Comparison of ENCODE assay signal across 13 cellular contexts in the genomic region with DNA sequence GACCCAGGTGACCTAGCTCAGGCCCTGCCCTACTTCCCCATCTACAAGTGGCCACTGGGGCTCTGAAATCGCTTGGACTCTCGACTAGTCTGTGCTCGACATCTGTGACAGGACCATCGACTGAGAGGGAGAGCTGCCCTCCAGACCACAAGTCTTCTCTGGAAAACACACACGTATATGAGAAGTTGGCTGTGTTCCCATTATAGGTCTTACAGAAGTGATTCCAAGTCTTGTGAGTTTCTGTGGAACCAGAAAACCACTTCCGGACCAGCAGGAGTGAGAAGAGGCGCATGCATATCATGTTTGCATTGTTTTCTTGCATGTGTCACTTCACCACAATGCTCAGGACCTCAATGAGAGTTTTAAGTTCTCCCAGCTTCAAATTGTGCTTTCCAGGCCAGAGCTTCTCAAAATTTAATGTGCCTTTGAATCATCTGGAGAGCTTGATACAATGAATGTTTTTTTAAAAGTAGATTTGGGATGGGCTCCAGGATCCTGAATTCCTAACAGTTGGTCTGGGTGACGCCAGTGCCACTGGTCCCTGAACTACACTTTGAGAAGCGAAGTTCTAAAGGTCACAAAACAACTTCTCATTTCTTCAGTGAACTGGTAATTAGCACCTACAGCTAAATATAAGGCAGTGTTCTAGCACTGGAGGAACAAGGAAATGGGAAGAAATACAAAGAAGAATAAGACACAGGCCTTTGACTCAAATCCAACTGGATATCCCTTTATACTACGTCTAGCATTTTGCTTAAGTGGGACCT. TPM values are rescaled to one million over a fixed set of nuclear protein-coding genes. Genes with fewer than 3 reads are reported as not detected.
DNase-seq lines count a peak whose midpoint lies in the region; ATAC-seq and TF ChIP-seq lines count a peak whose summit lies in the region.
"Had no signal": no experiment of that assay in that cellular context is flagged by ENCODE, and none has a peak within 500 bp of the region (broad histone marks: within the 10 kb centered on the region; RNA-seq: fewer than 3 reads in every experiment).

No MANE protein-coding gene starts in this region.

- H3K27ac ChIP-seq in SJSA1 (peak overlapping the region; percentile 79), fibroblast of lung (ENCODE audit: insufficient read depth, low read length) (no peak overlapping the region), thoracic aorta (peak overlapping the region; percentile 27 to 51)
- H3K27ac ChIP-seq: cardiac muscle cell, spleen had no signal

- peaks cover 54% of the 10 kb centered on the region for H3K4me1 ChIP-seq in SJSA1 (replicated peaks)
- H3K4me1 ChIP-seq in fibroblast of lung (ENCODE audit: control insufficient read depth, extremely low read depth, insufficient read depth, low read length): peaks cover 8% of the 10 kb centered on the region
- H3K4me1 ChIP-seq in thoracic aorta (ENCODE audit: control insufficient read depth in 1 of 2, low read depth in 2 of 2): peaks cover 8 to 18% of the 10 kb centered on the region in 2 donors

- no peaks in the 10 kb centered on the region for H4K20me1 ChIP-seq in fibroblast of lung (ENCODE audit: control insufficient read depth, extremely low read depth, insufficient read depth, low read length)

- no peak overlapping the region for H2AFZ ChIP-seq in fibroblast of lung (ENCODE audit: low read length)

- peak; percentile 43 to 48 for ATAC-seq in activated T-cell treated with anti-CD3 and anti-CD28 coated beads, Interleukin-2, amount 50 U/mL, for 4 hours
- ATAC-seq in thoracic aorta (ENCODE audit: insufficient number of reproducible peaks, low FRiP score, low read depth) (no peak), HG03571 (IDR thresholded peaks at IDR 0.05; ENCODE audit: unreplicated experiment) (no peak)
- ATAC-seq: T-helper 17 cell had no signal

- no peak overlapping the region for H3K27ac Mint-ChIP-seq in type B pancreatic cell
- H3K27ac Mint-ChIP-seq: T-helper 17 cell had no signal

- H3K4me3 Mint-ChIP-seq in activated T-cell treated with anti-CD3 and anti-CD28 coated beads, Interleukin-2, amount 50 U/mL, for 4 hours: no peak overlapping the region
- H3K4me3 Mint-ChIP-seq in type B pancreatic cell: no peak overlapping the region
- H3K4me3 Mint-ChIP-seq: T-helper 17 cell had no signal

- H3K79me2 ChIP-seq in fibroblast of lung (ENCODE audit: control insufficient read depth, insufficient read depth, low read length): no peaks in the 10 kb centered on the region

- no peaks in the 10 kb centered on the region for H3K36me3 Mint-ChIP-seq in activated T-cell treated with anti-CD3 and anti-CD28 coated beads, Interleukin-2, amount 50 U/mL, for 4 hours (ENCODE audit: insufficient read depth)
- peaks cover 6% of the 10 kb centered on the region for H3K36me3 Mint-ChIP-seq in type B pancreatic cell

- no peaks in the 10 kb centered on the region for H3K27me3 ChIP-seq in SJSA1 (replicated peaks)
- no peaks in the 10 kb centered on the region for H3K27me3 ChIP-seq in fibroblast of lung (ENCODE audit: control insufficient read depth, insufficient read depth, low read length)
- no peaks in the 10 kb centered on the region for H3K27me3 ChIP-seq in thoracic aorta (replicated peaks; ENCODE audit: insufficient read depth)
- H3K27me3 ChIP-seq: cardiac muscle cell, spleen had no signal

- H3K4me3 ChIP-seq in SJSA1 (no peak overlapping the region), fibroblast of lung (replicated peaks in 1 of 4; ENCODE audit: control extremely low read depth in 1 of 4, insufficient read depth in 1 of 4, low read depth in 3 of 4, low read length in 4 of 4) (no peak overlapping the region), thoracic aorta (no peak overlapping the region)
- H3K4me3 ChIP-seq: cardiac muscle cell, spleen had no signal

- no peaks in the 10 kb centered on the region for H3K27me3 Mint-ChIP-seq in activated T-cell treated with anti-CD3 and anti-CD28 coated beads, Interleukin-2, amount 50 U/mL, for 4 hours (ENCODE audit: low read depth)
- no peaks in the 10 kb centered on the region for H3K27me3 Mint-ChIP-seq in type B pancreatic cell
- H3K27me3 Mint-ChIP-seq: T-helper 17 cell had no signal

- no peaks in the 10 kb centered on the region for H3K9me3 ChIP-seq in SJSA1 (replicated peaks)
- H3K9me3 ChIP-seq in fibroblast of lung (ENCODE audit: control insufficient read depth, insufficient read depth, low read depth, low read length): no peaks in the 10 kb centered on the region
- H3K9me3 ChIP-seq in thoracic aorta: no peaks in the 10 kb centered on the region
- H3K9me3 ChIP-seq: spleen had no signal

- no peaks in the 10 kb centered on the region for H3K9me3 Mint-ChIP-seq in activated T-cell treated with anti-CD3 and anti-CD28 coated beads, Interleukin-2, amount 50 U/mL, for 4 hours
- H3K9me3 Mint-ChIP-seq in type B pancreatic cell: no peaks in the 10 kb centered on the region

- peaks cover 3% of the 10 kb centered on the region for H3K4me1 Mint-ChIP-seq in activated T-cell treated with anti-CD3 and anti-CD28 coated beads, Interleukin-2, amount 50 U/mL, for 4 hours (ENCODE audit: low read depth)
- H3K4me1 Mint-ChIP-seq in type B pancreatic cell (ENCODE audit: unreplicated experiment): peaks cover 16% of the 10 kb centered on the region

- no peak overlapping the region for H3K9ac ChIP-seq in fibroblast of lung (ENCODE audit: insufficient read depth, low read length)

- DNase-seq in activated T-cell treated with anti-CD3 and anti-CD28 coated beads, Interleukin-2, amount 50 U/mL, for 4 hours: no peak
- DNase-seq in activated T-cell treated with anti-CD3 and anti-CD28 coated beads for 4 hours (no peak), SJSA1 (ENCODE audit: low read depth in 1 of 2, low spot score in 2 of 2) (peak; percentile 89 to 94), fibroblast of lung (ENCODE audit: low read depth in 2 of 2) (peak; percentile 67 to 96), thoracic aorta (ENCODE audit: low spot score) (no peak), SIG-M5 (lab: John Stamatoyannopoulos, UW) (no peak), type B pancreatic cell (ENCODE audit: extremely low spot score, unreplicated experiment) (no peak)
- DNase-seq: NCI-H1105, spleen, T-helper 17 cell had no signal

- H3K36me3 ChIP-seq in SJSA1 (no peaks in the 10 kb centered on the region), fibroblast of lung (ENCODE audit: control insufficient read depth, insufficient read depth, low read length) (no peaks in the 10 kb centered on the region), thoracic aorta (no peaks in the 10 kb centered on the region)
- H3K36me3 ChIP-seq: cardiac muscle cell, spleen had no signal

- no peak overlapping the region for H3K4me2 ChIP-seq in fibroblast of lung (ENCODE audit: extremely low read depth, insufficient read depth, low read length)

- TF ChIP-seq CTCF in fibroblast of lung (conservative IDR thresholded peaks at IDR 0.05 in 1 of 2, IDR thresholded peaks at IDR 0.05 in 1 of 2; ENCODE audit: low read depth in 1 of 2, low read length in 2 of 2) (no peak), thoracic aorta (IDR thresholded peaks at IDR 0.05) (no peak), type B pancreatic cell (conservative IDR thresholded peaks at IDR 0.05) (no peak)

RNA-seq across cellular contexts. Expression of a gene that starts 15.6 kb away (rescaled TPM):
- under 1 TPM in 1 of 3 donors, not detected in 2; 0.28 TPM for total RNA-seq in activated T-cell treated with anti-CD3 and anti-CD28 coated beads, Interleukin-2, amount 50 U/mL, for 4 hours
- total RNA-seq in SJSA1 (2014; rRNA removed; shearing (Covaris generic)): 1.1 and 2.2 TPM in 2 replicates
- 3.1 and 4.0 TPM in 2 replicates for total RNA-seq in fibroblast of lung
- polyA plus RNA-seq in fibroblast of lung: 0.51 and 0.82 TPM in 2 replicates
- 0.81 and 1.3 TPM in 2 replicates for polyA plus RNA-seq in fibroblast of lung (2012)
- 0.67 TPM in 1 of 2 replicates, not detected in the other for polyA minus RNA-seq in fibroblast of lung (ENCODE audit: low replicate concordance)
- total RNA-seq in thoracic aorta: not detected
- total RNA-seq in type B pancreatic cell (ENCODE audit: low replicate concordance): 10.9 and 33.1 TPM in 2 replicates
- total RNA-seq: cardiac muscle cell had no signal
- polyA plus RNA-seq: cardiac muscle cell, keratinocyte had no signal

Comparison
In these comparisons a context has a peak if more than half of its experiments do, and no peak if none do; other contexts are left out.
1. ATAC-seq: peak in activated T-cell treated with anti-CD3 and anti-CD28 coated beads, Interleukin-2, amount 50 U/mL, for 4 hours (2 of 2); none in thoracic aorta (single experiment) and HG03571 (single experiment).
2. DNase-seq: peak in SJSA1 (2 of 2) and fibroblast of lung (2 of 2); none in activated T-cell treated with anti-CD3 and anti-CD28 coated beads, Interleukin-2, amount 50 U/mL, for 4 hours (single experiment), activated T-cell treated with anti-CD3 and anti-CD28 coated beads for 4 hours (single experiment), thoracic aorta (single experiment), SIG-M5 (single experiment) and type B pancreatic cell (single experiment).